Comparison of ENCODE assay signal across 8 cellular contexts in genomic region chr7:44574286-44574872, GRCh38. TPM values are rescaled to one million over a fixed set of nuclear protein-coding genes. Genes with fewer than 3 reads are reported as not detected.
DNase-seq lines count a peak whose midpoint lies in the region; ATAC-seq, FAIRE-seq and TF ChIP-seq lines count a peak whose summit lies in the region.

No MANE protein-coding gene starts in this region.

- no peak overlapping the region for H2AFZ ChIP-seq in HepG2 (ENCODE audit: low read length)

- H3K36me3 ChIP-seq in heart right ventricle (peaks cover 0 to 77% (median 52%) of the 10 kb centered on the region in 9 donors), HepG2 (replicated peaks in 1 of 2; ENCODE audit: control insufficient read depth in 1 of 2, insufficient read depth in 2 of 2, low read length in 2 of 2) (peaks cover 19 to 48% of the 10 kb centered on the region in 2 experiments), upper lobe of right lung (peaks cover 64% of the 10 kb centered on the region)

- no peaks in the 10 kb centered on the region for H3K27me3 ChIP-seq in heart right ventricle
- no peaks in the 10 kb centered on the region; a peak in 1 of 5 replicates for H3K27me3 ChIP-seq in HepG2 (ENCODE audit: control insufficient read depth in 1 of 2, insufficient read depth in 2 of 2, low read length in 2 of 2)
- no peaks in the 10 kb centered on the region for H3K27me3 ChIP-seq in upper lobe of right lung

- FAIRE-seq in HepG2 (lab: Jason Lieb, UNC) = no peak

- H3K9ac ChIP-seq in HepG2 (ENCODE audit: insufficient read depth, low read depth, low read length) = peak overlapping the region; percentile 93

- peak overlapping the region; percentile 99 for H3K4me2 ChIP-seq in HepG2 (ENCODE audit: low read depth, low read length)

- no peak for TF ChIP-seq EP300 in HepG2 (IDR thresholded peaks at IDR 0.05; ENCODE audit: low read depth in 2 of 2, low read length in 2 of 2)
- TF ChIP-seq EP300 in HepG2 (CRISPR knock-in tag; IDR thresholded peaks at IDR 0.05; ENCODE audit: borderline replicate concordance) = no peak

- CTCF ChIA-PET in HepG2 (lab: Yijun Ruan, JAX; ENCODE audit: low intra/inter-chr PET ratio, low total read pairs) = no interaction called here

- ATAC-seq in heart right ventricle = no peak
- no peak for ATAC-seq in Right ventricle myocardium superior (ENCODE audit: poor library complexity)
- ATAC-seq in activated naive CD8-positive, alpha-beta T cell treated with anti-CD3 and anti-CD28 coated beads, Interleukin-2, amount 50 U/mL, for 24 hours = no peak
- ATAC-seq in HepG2 = no peak
- no peak for ATAC-seq in upper lobe of right lung
- no peak for ATAC-seq in GM19463 (IDR thresholded peaks at IDR 0.05; ENCODE audit: unreplicated experiment)
- no peak for ATAC-seq in HG03196 (IDR thresholded peaks at IDR 0.05; ENCODE audit: unreplicated experiment)

- DNase-seq in heart right ventricle = no peak
- no peak for DNase-seq in Right ventricle myocardium superior
- no peak for DNase-seq in activated naive CD8-positive, alpha-beta T cell treated with anti-CD3 and anti-CD28 coated beads, Interleukin-2, amount 50 U/mL, for 24 hours
- no peak for DNase-seq in HepG2 (ENCODE audit: low spot score)
- no peak for DNase-seq in upper lobe of right lung
- no peak for DNase-seq in NOMO-1 (lab: John Stamatoyannopoulos, UW; ENCODE audit: unreplicated experiment in 2 of 2)

- in situ Hi-C loops in HepG2 (cut with HindIII; ENCODE audit: extremely low pct_ligation_motif_present, low pct_unique_long_range_greater_than_20kb) = no loop called here

- peaks cover 55% of the 10 kb centered on the region for H3K36me3 Mint-ChIP-seq in activated naive CD8-positive, alpha-beta T cell treated with anti-CD3 and anti-CD28 coated beads, Interleukin-2, amount 50 U/mL, for 24 hours (ENCODE audit: low read depth)

- peaks cover 39% of the 10 kb centered on the region for H3K4me1 Mint-ChIP-seq in activated naive CD8-positive, alpha-beta T cell treated with anti-CD3 and anti-CD28 coated beads, Interleukin-2, amount 50 U/mL, for 24 hours

- H3K79me2 ChIP-seq in HepG2 (ENCODE audit: insufficient read depth, low read length) = peaks cover 37% of the 10 kb centered on the region

- H3K27ac ChIP-seq in heart right ventricle (peak overlapping the region; percentile 33 to 93 (median 90)), HepG2 (ENCODE audit: extremely low read length, insufficient read depth, low read length) (peak overlapping the region; percentile 83), upper lobe of right lung (peak overlapping the region; percentile 95)

- no peaks in the 10 kb centered on the region for H3K9me3 ChIP-seq in heart right ventricle
- no peaks in the 10 kb centered on the region for H3K9me3 ChIP-seq in HepG2 (ENCODE audit: low read length)
- H3K9me3 ChIP-seq in upper lobe of right lung = no peaks in the 10 kb centered on the region

- intact Hi-C loops in heart right ventricle (cut with DNase I) = loop anchor here in 1 of 10 donors (5.0 kb wide), 1 partner anchor 87 kb away; no protein-coding TSS in a partner anchor
- intact Hi-C loops in Right ventricle myocardium superior (cut with DNase I) = no loop called here
- intact Hi-C loops in HepG2 (cut with micrococcal nuclease; ENCODE audit: unreplicated experiment) = loop anchor here (5.0 kb wide), 1 partner anchor 82 kb away; the partner anchor contains the start of gene NUDCD3
- intact Hi-C loops in upper lobe of right lung (cut with DNase I) = no loop called here

- no peaks in the 10 kb centered on the region for H3K27me3 Mint-ChIP-seq in activated naive CD8-positive, alpha-beta T cell treated with anti-CD3 and anti-CD28 coated beads, Interleukin-2, amount 50 U/mL, for 24 hours

- H3K4me1 ChIP-seq in heart right ventricle = peaks cover 3 to 32% (median 26%) of the 10 kb centered on the region in 9 donors
- peaks cover 43% of the 10 kb centered on the region for H3K4me1 ChIP-seq in HepG2 (ENCODE audit: insufficient read depth, low read length)
- peaks cover 19% of the 10 kb centered on the region for H3K4me1 ChIP-seq in upper lobe of right lung

- POLR2A ChIA-PET in HepG2 (lab: Yijun Ruan, JAX) = interaction anchor here (0.6 to 2.8 kb wide), 28 partner anchors 8 to 537 kb away, joined by 3 to 45 read pairs (median 4); partner anchors contain the start of genes NPC1L1, NUDCD3, OGDH and POLD2

- peak overlapping the region; percentile 91 for H3K4me3 Mint-ChIP-seq in activated naive CD8-positive, alpha-beta T cell treated with anti-CD3 and anti-CD28 coated beads, Interleukin-2, amount 50 U/mL, for 24 hours

- H4K20me1 ChIP-seq in HepG2 (ENCODE audit: insufficient read depth, low read length) = no peaks in the 10 kb centered on the region

- H3K9me3 Mint-ChIP-seq in activated naive CD8-positive, alpha-beta T cell treated with anti-CD3 and anti-CD28 coated beads, Interleukin-2, amount 50 U/mL, for 24 hours = no peaks in the 10 kb centered on the region

- no peak for TF ChIP-seq POLR2A in HepG2 (IDR thresholded peaks at IDR 0.05; ENCODE audit: insufficient read depth in 1 of 2, low read depth in 2 of 2, low read length in 2 of 2)

- no peak; the same call in 1 of the 2 replicates for TF ChIP-seq RAD21 in HepG2 (CRISPR knock-in tag; IDR thresholded peaks at IDR 0.05)

- peak overlapping the region; percentile 95 for H3K27ac Mint-ChIP-seq in activated naive CD8-positive, alpha-beta T cell treated with anti-CD3 and anti-CD28 coated beads, Interleukin-2, amount 50 U/mL, for 24 hours

- TSS peak; percentile 83 for BruUV-seq in HepG2 (replicated peaks; lab: Mats Ljungman, UMichigan)

- 30 to 31% methylated on average over 18 of the region's 18 CpGs for WGBS in heart right ventricle, 2 donors
- WGBS in HepG2 (ENCODE audit: low lambda C conversion rate) = 50% methylated on average over 18 of the region's 18 CpGs

- H3K4me3 ChIP-seq in heart right ventricle (peak overlapping the region; percentile 47 to 93 (median 75)), HepG2 (replicated peaks in 1 of 3; ENCODE audit: insufficient read depth in 1 of 3, low read depth in 2 of 3, low read length in 3 of 3) (peak overlapping the region; percentile 54 to 91 (median 64)), upper lobe of right lung (peak overlapping the region; percentile 86)

- no peak for TF ChIP-seq CTCF in heart right ventricle (IDR thresholded peaks at IDR 0.05)
- no peak for TF ChIP-seq CTCF in HepG2 (CRISPR knock-in tag; IDR thresholded peaks at IDR 0.05)
- no peak for TF ChIP-seq CTCF in upper lobe of right lung (IDR thresholded peaks at IDR 0.05)

RNA-seq across cellular contexts. Expression of gene DDX56, which starts 0.7 kb away (rescaled TPM):
- total RNA-seq in heart right ventricle (10 to 100 TPM; 23.2 to 40.7 (median 27.4) TPM), Right ventricle myocardium superior (25.4 TPM), HepG2 (2016; rRNA removed; fragmentation: Illumina TruSeq; extraction: Trizol) (105 and 120 TPM in 2 replicates), upper lobe of right lung (53.5 TPM)
- polyA plus RNA-seq in heart right ventricle (100 to 1,000 TPM in 1 of 2 donors, 10 to 100 TPM in 1; 40.1 to 100 TPM), HepG2 (2011; rRNA removed) (82.6 and 106 TPM in 2 replicates)
- 15.2 and 16.6 TPM in 2 replicates for total RNA-seq in HepG2 (2016; cell fraction: cytosol; rRNA removed; fragmentation: Illumina TruSeq; extraction: Trizol; ENCODE audit: low read depth)
- 109 and 123 TPM in 2 replicates for total RNA-seq in HepG2 (2016; cell fraction: insoluble cytoplasmic fraction; rRNA removed; fragmentation: Illumina TruSeq; extraction: Trizol)
- 29.3 and 30.6 TPM in 2 replicates for total RNA-seq in HepG2 (2016; cell fraction: membrane; rRNA removed; fragmentation: Illumina TruSeq; extraction: Trizol)
- 97.6 and 120 TPM in 2 replicates for total RNA-seq in HepG2 (2016; cell fraction: nucleus; rRNA removed; fragmentation: Illumina TruSeq; extraction: Trizol)
- 53.6 and 58.7 TPM in 2 replicates for polyA plus RNA-seq in HepG2 (2011; cell fraction: cytosol; rRNA removed)
- 231 and 242 TPM in 2 replicates for polyA plus RNA-seq in HepG2 (2011; cell fraction: nucleus; rRNA removed)
- polyA plus RNA-seq in HepG2 (2012) = 45.8 and 68.4 TPM in 2 replicates
- 11.3 and 12.0 TPM in 2 replicates for polyA plus RNA-seq in HepG2 (2016; cell fraction: cytosol; fragmentation: Illumina TruSeq; extraction: Trizol; ENCODE audit: low read depth)
- 83.4 and 100 TPM in 2 replicates for polyA plus RNA-seq in HepG2 (2016; cell fraction: insoluble cytoplasmic fraction; fragmentation: Illumina TruSeq; extraction: Trizol; ENCODE audit: low read depth)
- polyA plus RNA-seq in HepG2 (2016; cell fraction: membrane; fragmentation: Illumina TruSeq; extraction: Trizol; ENCODE audit: low read depth) = 18.2 and 23.9 TPM in 2 replicates
- polyA plus RNA-seq in HepG2 (2016; cell fraction: nucleus; fragmentation: Illumina TruSeq; extraction: Trizol; ENCODE audit: insufficient read depth, low read depth) = 214 and 219 TPM in 2 replicates
- 168 and 202 TPM in 2 replicates for polyA minus RNA-seq in HepG2 (2011; rRNA and poly(A)+ RNA removed; ENCODE audit: low replicate concordance)
- polyA minus RNA-seq in HepG2 (2011; cell fraction: cytosol; rRNA and poly(A)+ RNA removed) = 27.9 and 30.7 TPM in 2 replicates
- 96.8 and 111 TPM in 2 replicates for polyA minus RNA-seq in HepG2 (2011; cell fraction: nucleus; rRNA and poly(A)+ RNA removed)

RNA-seq across cellular contexts. Expression of gene TMED4, which starts 7.7 kb away (rescaled TPM):
- total RNA-seq in heart right ventricle (10 to 100 TPM; 55.4 to 81.4 (median 69.4) TPM), Right ventricle myocardium superior (47.6 TPM), HepG2 (2016; rRNA removed; fragmentation: Illumina TruSeq; extraction: Trizol) (39.2 and 81.4 TPM in 2 replicates), upper lobe of right lung (78.3 TPM)
- polyA plus RNA-seq in heart right ventricle (10 to 100 TPM; 42.9 to 45.6 TPM), HepG2 (2011; rRNA removed) (109 and 113 TPM in 2 replicates)
- total RNA-seq in HepG2 (2016; cell fraction: cytosol; rRNA removed; fragmentation: Illumina TruSeq; extraction: Trizol; ENCODE audit: low read depth) = 13.7 and 14.2 TPM in 2 replicates
- total RNA-seq in HepG2 (2016; cell fraction: insoluble cytoplasmic fraction; rRNA removed; fragmentation: Illumina TruSeq; extraction: Trizol) = 42.8 and 80.9 TPM in 2 replicates
- total RNA-seq in HepG2 (2016; cell fraction: membrane; rRNA removed; fragmentation: Illumina TruSeq; extraction: Trizol) = 36.3 and 40.4 TPM in 2 replicates
- 71.9 and 87.9 TPM in 2 replicates for total RNA-seq in HepG2 (2016; cell fraction: nucleus; rRNA removed; fragmentation: Illumina TruSeq; extraction: Trizol)
- 120 and 141 TPM in 2 replicates for polyA plus RNA-seq in HepG2 (2011; cell fraction: cytosol; rRNA removed)
- polyA plus RNA-seq in HepG2 (2011; cell fraction: nucleus; rRNA removed) = 144 and 146 TPM in 2 replicates
- 68.1 and 72.3 TPM in 2 replicates for polyA plus RNA-seq in HepG2 (2012)
- polyA plus RNA-seq in HepG2 (2016; cell fraction: cytosol; fragmentation: Illumina TruSeq; extraction: Trizol; ENCODE audit: low read depth) = 11.1 and 15.6 TPM in 2 replicates
- polyA plus RNA-seq in HepG2 (2016; cell fraction: insoluble cytoplasmic fraction; fragmentation: Illumina TruSeq; extraction: Trizol; ENCODE audit: low read depth) = 38.9 and 40.8 TPM in 2 replicates
- polyA plus RNA-seq in HepG2 (2016; cell fraction: membrane; fragmentation: Illumina TruSeq; extraction: Trizol; ENCODE audit: low read depth) = 25.9 and 27.2 TPM in 2 replicates
- polyA plus RNA-seq in HepG2 (2016; cell fraction: nucleus; fragmentation: Illumina TruSeq; extraction: Trizol; ENCODE audit: insufficient read depth, low read depth) = 141 and 156 TPM in 2 replicates
- polyA minus RNA-seq in HepG2 (2011; rRNA and poly(A)+ RNA removed; ENCODE audit: low replicate concordance) = 175 and 196 TPM in 2 replicates
- polyA minus RNA-seq in HepG2 (2011; cell fraction: cytosol; rRNA and poly(A)+ RNA removed) = 60.9 and 63.0 TPM in 2 replicates
- 51.1 and 68.9 TPM in 2 replicates for polyA minus RNA-seq in HepG2 (2011; cell fraction: nucleus; rRNA and poly(A)+ RNA removed)

RNA-seq across cellular contexts. Expression of gene OGDH, which starts 32.0 kb away (rescaled TPM):
- total RNA-seq in heart right ventricle (100 to 1,000 TPM; 500 to 724 (median 679) TPM), Right ventricle myocardium superior (664 TPM), HepG2 (2016; rRNA removed; fragmentation: Illumina TruSeq; extraction: Trizol) (25.4 and 28.1 TPM in 2 replicates), upper lobe of right lung (157 TPM)
- polyA plus RNA-seq in heart right ventricle (100 to 1,000 TPM; 202 to 421 TPM), HepG2 (2011; rRNA removed) (17.4 and 19.9 TPM in 2 replicates)
- 6.3 and 7.6 TPM in 2 replicates for total RNA-seq in HepG2 (2016; cell fraction: cytosol; rRNA removed; fragmentation: Illumina TruSeq; extraction: Trizol; ENCODE audit: low read depth)
- total RNA-seq in HepG2 (2016; cell fraction: insoluble cytoplasmic fraction; rRNA removed; fragmentation: Illumina TruSeq; extraction: Trizol) = 21.2 and 24.9 TPM in 2 replicates
- total RNA-seq in HepG2 (2016; cell fraction: membrane; rRNA removed; fragmentation: Illumina TruSeq; extraction: Trizol) = 6.7 and 7.3 TPM in 2 replicates
- total RNA-seq in HepG2 (2016; cell fraction: nucleus; rRNA removed; fragmentation: Illumina TruSeq; extraction: Trizol) = 19.2 and 20.7 TPM in 2 replicates
- polyA plus RNA-seq in HepG2 (2011; cell fraction: cytosol; rRNA removed) = 19.4 and 21.4 TPM in 2 replicates
- 31.0 and 32.6 TPM in 2 replicates for polyA plus RNA-seq in HepG2 (2011; cell fraction: nucleus; rRNA removed)
- polyA plus RNA-seq in HepG2 (2012) = 17.8 and 24.0 TPM in 2 replicates
- polyA plus RNA-seq in HepG2 (2016; cell fraction: cytosol; fragmentation: Illumina TruSeq; extraction: Trizol; ENCODE audit: low read depth) = 1.4 and 1.7 TPM in 2 replicates
- 16.1 and 22.3 TPM in 2 replicates for polyA plus RNA-seq in HepG2 (2016; cell fraction: insoluble cytoplasmic fraction; fragmentation: Illumina TruSeq; extraction: Trizol; ENCODE audit: low read depth)
- 2.9 and 3.9 TPM in 2 replicates for polyA plus RNA-seq in HepG2 (2016; cell fraction: membrane; fragmentation: Illumina TruSeq; extraction: Trizol; ENCODE audit: low read depth)
- polyA plus RNA-seq in HepG2 (2016; cell fraction: nucleus; fragmentation: Illumina TruSeq; extraction: Trizol; ENCODE audit: insufficient read depth, low read depth) = 18.6 and 20.7 TPM in 2 replicates
- 69.1 and 136 TPM in 2 replicates for polyA minus RNA-seq in HepG2 (2011; rRNA and poly(A)+ RNA removed; ENCODE audit: low replicate concordance)
- 32.5 and 32.6 TPM in 2 replicates for polyA minus RNA-seq in HepG2 (2011; cell fraction: cytosol; rRNA and poly(A)+ RNA removed)
- polyA minus RNA-seq in HepG2 (2011; cell fraction: nucleus; rRNA and poly(A)+ RNA removed) = 23.3 and 31.3 TPM in 2 replicates

RNA-seq across cellular contexts. Expression of gene NPC1L1, which starts 33.2 kb away (rescaled TPM):
- total RNA-seq in heart right ventricle = under 1 TPM in 9 of 10 donors, not detected in 1; 0.06 to 0.29 (median 0.12) TPM
- polyA plus RNA-seq in heart right ventricle = under 1 TPM; under 0.01 to 0.15 TPM
- 0.13 TPM for total RNA-seq in Right ventricle myocardium superior
- 3.8 and 4.8 TPM in 2 replicates for total RNA-seq in HepG2 (2016; rRNA removed; fragmentation: Illumina TruSeq; extraction: Trizol)
- total RNA-seq in HepG2 (2016; cell fraction: cytosol; rRNA removed; fragmentation: Illumina TruSeq; extraction: Trizol; ENCODE audit: low read depth) = 1.9 and 2.0 TPM in 2 replicates
- 2.9 and 4.5 TPM in 2 replicates for total RNA-seq in HepG2 (2016; cell fraction: insoluble cytoplasmic fraction; rRNA removed; fragmentation: Illumina TruSeq; extraction: Trizol)
- total RNA-seq in HepG2 (2016; cell fraction: membrane; rRNA removed; fragmentation: Illumina TruSeq; extraction: Trizol) = 3.9 and 4.0 TPM in 2 replicates
- 10.5 and 11.9 TPM in 2 replicates for total RNA-seq in HepG2 (2016; cell fraction: nucleus; rRNA removed; fragmentation: Illumina TruSeq; extraction: Trizol)
- 14.5 and 26.6 TPM in 2 replicates for polyA plus RNA-seq in HepG2 (2011; rRNA removed)
- 10.4 and 11.4 TPM in 2 replicates for polyA plus RNA-seq in HepG2 (2011; cell fraction: cytosol; rRNA removed)
- 72.5 and 82.9 TPM in 2 replicates for polyA plus RNA-seq in HepG2 (2011; cell fraction: nucleus; rRNA removed)
- polyA plus RNA-seq in HepG2 (2012) = 14.5 and 17.3 TPM in 2 replicates
- polyA plus RNA-seq in HepG2 (2016; cell fraction: cytosol; fragmentation: Illumina TruSeq; extraction: Trizol; ENCODE audit: low read depth) = 2.2 and 2.7 TPM in 2 replicates
- 4.9 and 6.8 TPM in 2 replicates for polyA plus RNA-seq in HepG2 (2016; cell fraction: insoluble cytoplasmic fraction; fragmentation: Illumina TruSeq; extraction: Trizol; ENCODE audit: low read depth)
- polyA plus RNA-seq in HepG2 (2016; cell fraction: membrane; fragmentation: Illumina TruSeq; extraction: Trizol; ENCODE audit: low read depth) = 4.3 TPM in 2 replicates
- polyA plus RNA-seq in HepG2 (2016; cell fraction: nucleus; fragmentation: Illumina TruSeq; extraction: Trizol; ENCODE audit: insufficient read depth, low read depth) = 43.1 and 46.9 TPM in 2 replicates
- 0.19 and 29.3 TPM in 2 replicates for polyA minus RNA-seq in HepG2 (2011; rRNA and poly(A)+ RNA removed; ENCODE audit: low replicate concordance)
- polyA minus RNA-seq in HepG2 (2011; cell fraction: cytosol; rRNA and poly(A)+ RNA removed) = 9.6 and 11.7 TPM in 2 replicates
- polyA minus RNA-seq in HepG2 (2011; cell fraction: nucleus; rRNA and poly(A)+ RNA removed) = 16.9 and 24.6 TPM in 2 replicates
- 0.17 TPM for total RNA-seq in upper lobe of right lung
